In the genomic region with DNA sequence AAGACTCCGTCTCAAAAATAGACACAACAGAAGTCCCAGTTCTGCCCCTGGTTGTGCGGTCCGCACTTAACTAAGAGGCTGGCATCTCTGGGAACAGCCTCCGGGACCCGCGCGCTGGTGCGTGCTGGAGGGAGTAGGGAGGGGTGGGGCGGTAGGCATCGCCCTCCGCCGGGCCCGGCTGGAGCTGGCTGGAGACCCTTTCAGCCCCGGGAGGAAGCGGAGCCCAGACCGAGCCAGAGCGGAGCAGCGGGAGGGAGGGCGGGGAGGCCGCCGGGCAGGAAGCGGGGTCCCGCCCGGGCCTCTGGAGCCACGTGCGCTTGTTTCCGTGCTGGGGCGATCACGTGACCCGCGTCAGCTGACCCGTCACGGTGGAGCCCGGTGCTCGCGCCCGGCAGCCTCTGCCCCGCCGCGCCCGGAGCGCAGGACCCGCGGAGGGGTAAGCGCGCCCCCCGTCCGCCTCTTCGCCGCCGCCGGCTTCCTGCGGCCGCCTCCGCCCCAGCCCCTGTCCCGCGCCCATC, we compare ENCODE assay signal across 1 cellular context.
TF ChIP-seq lines count a peak whose summit lies in the region.

Gene WDR81 (plus strand): TSS at position 354 of the 518 bp plus-strand sequence. CDS start 256 bp downstream, outside the sequence.

TF ChIP-seq in K562, 482 proteins besides CTCF, POLR2A, EP300 and RAD21 (continued from another document and continues in another):
- TF ChIP-seq OTX1 (CRISPR knock-in tag; IDR thresholded peaks at IDR 0.05) (no peak), ZNF347 (CRISPR knock-in tag; IDR thresholded peaks at IDR 0.05; ENCODE audit: low read depth) (no peak), CBX3 (IDR thresholded peaks at IDR 0.05; ENCODE audit: borderline replicate concordance in 1 of 2, low read length in 2 of 2) (no peak), NCOA2 (IDR thresholded peaks at IDR 0.05; ENCODE audit: partially characterized antibody in 2 of 2) (no peak), TAF15 (IDR thresholded peaks at IDR 0.05; ENCODE audit: low read depth, low read length) (no peak), CGGBP1 (CRISPR knock-in tag; IDR thresholded peaks at IDR 0.05) (no peak), EGR1 (conservative IDR thresholded peaks at IDR 0.05) (no peak), YBX1 (IDR thresholded peaks at IDR 0.05) (no peak), SMAD3 (CRISPR knock-in tag; conservative IDR thresholded peaks at IDR 0.05) (0 out of 2 replicates have a peak, but pooled peaks have one; percentile 37), SMARCA5 (IDR thresholded peaks at IDR 0.05) (no peak), ZBTB40 (IDR thresholded peaks at IDR 0.05) (no peak), ZBTB40 (CRISPR knock-in tag; IDR thresholded peaks at IDR 0.05) (no peak), ZNF134 (CRISPR knock-in tag; conservative IDR thresholded peaks at IDR 0.05) (no peak), SETDB1 (IDR thresholded peaks at IDR 0.05; ENCODE audit: low read length) (no peak), PURB (CRISPR knock-in tag; IDR thresholded peaks at IDR 0.05; ENCODE audit: low read depth) (no peak), NELFE (IDR thresholded peaks at IDR 0.05; ENCODE audit: insufficient read depth, insufficient read length) (no peak), SRSF7 (optimal IDR thresholded peaks at IDR 0.05; ENCODE audit: low read depth, low read length) (no peak), FOS (IDR thresholded peaks at IDR 0.05; ENCODE audit: extremely low read depth, insufficient read length) (peak; percentile 68), TCFL5 (CRISPR knock-in tag; conservative IDR thresholded peaks at IDR 0.05) (no peak), LEF1 (IDR thresholded peaks at IDR 0.05) (no peak), MCM3 (IDR thresholded peaks at IDR 0.05) (no peak), ZNF740 (CRISPR knock-in tag; IDR thresholded peaks at IDR 0.05) (no peak), ZNF740 (tag; IDR thresholded peaks at IDR 0.05) (no peak), TOE1 (IDR thresholded peaks at IDR 0.05; ENCODE audit: borderline replicate concordance) (peak; percentile 95), TOE1 (CRISPR knock-in tag; IDR thresholded peaks at IDR 0.05; ENCODE audit: borderline replicate concordance, low read depth) (no peak), TRIM25 (IDR thresholded peaks at IDR 0.05; ENCODE audit: borderline replicate concordance) (no peak), PKNOX1 (IDR thresholded peaks at IDR 0.05) (no peak), PTRF (tag; IDR thresholded peaks at IDR 0.05) (no peak), E2F4 (CRISPR knock-in tag; IDR thresholded peaks at IDR 0.05; ENCODE audit: low read depth) (no peak), TSC22D4 (tag; IDR thresholded peaks at IDR 0.05) (no peak), CAMTA2 (CRISPR knock-in tag; conservative IDR thresholded peaks at IDR 0.05) (no peak), JUNB (CRISPR knock-in tag; conservative IDR thresholded peaks at IDR 0.05) (no peak), ZBTB9 (CRISPR knock-in tag; IDR thresholded peaks at IDR 0.05) (no peak), DMBX1 (CRISPR knock-in tag; IDR thresholded peaks at IDR 0.05; ENCODE audit: borderline replicate concordance) (no peak), ZNF239 (CRISPR knock-in tag; IDR thresholded peaks at IDR 0.05) (no peak), ZNF644 (tag; IDR thresholded peaks at IDR 0.05; ENCODE audit: low read depth) (no peak), DNMT1 (IDR thresholded peaks at IDR 0.05) (no peak), BCL6 (CRISPR knock-in tag; IDR thresholded peaks at IDR 0.05) (no peak)
- TF ChIP-seq, protein P1, sequence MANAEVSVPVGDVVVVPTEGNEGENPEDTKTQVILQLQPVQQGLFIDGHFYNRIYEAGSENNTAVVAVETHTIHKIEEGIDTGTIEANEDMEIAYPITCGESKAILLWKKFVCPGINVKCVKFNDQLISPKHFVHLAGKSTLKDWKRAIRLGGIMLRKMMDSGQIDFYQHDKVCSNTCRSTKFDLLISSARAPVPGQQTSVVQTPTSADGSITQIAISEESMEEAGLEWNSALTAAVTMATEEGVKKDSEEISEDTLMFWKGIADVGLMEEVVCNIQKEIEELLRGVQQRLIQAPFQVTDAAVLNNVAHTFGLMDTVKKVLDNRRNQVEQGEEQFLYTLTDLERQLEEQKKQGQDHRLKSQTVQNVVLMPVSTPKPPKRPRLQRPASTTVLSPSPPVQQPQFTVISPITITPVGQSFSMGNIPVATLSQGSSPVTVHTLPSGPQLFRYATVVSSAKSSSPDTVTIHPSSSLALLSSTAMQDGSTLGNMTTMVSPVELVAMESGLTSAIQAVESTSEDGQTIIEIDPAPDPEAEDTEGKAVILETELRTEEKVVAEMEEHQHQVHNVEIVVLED (CRISPR knock-in tag; IDR thresholded peaks at IDR 0.05) = no peak
- TF ChIP-seq, protein P2, sequence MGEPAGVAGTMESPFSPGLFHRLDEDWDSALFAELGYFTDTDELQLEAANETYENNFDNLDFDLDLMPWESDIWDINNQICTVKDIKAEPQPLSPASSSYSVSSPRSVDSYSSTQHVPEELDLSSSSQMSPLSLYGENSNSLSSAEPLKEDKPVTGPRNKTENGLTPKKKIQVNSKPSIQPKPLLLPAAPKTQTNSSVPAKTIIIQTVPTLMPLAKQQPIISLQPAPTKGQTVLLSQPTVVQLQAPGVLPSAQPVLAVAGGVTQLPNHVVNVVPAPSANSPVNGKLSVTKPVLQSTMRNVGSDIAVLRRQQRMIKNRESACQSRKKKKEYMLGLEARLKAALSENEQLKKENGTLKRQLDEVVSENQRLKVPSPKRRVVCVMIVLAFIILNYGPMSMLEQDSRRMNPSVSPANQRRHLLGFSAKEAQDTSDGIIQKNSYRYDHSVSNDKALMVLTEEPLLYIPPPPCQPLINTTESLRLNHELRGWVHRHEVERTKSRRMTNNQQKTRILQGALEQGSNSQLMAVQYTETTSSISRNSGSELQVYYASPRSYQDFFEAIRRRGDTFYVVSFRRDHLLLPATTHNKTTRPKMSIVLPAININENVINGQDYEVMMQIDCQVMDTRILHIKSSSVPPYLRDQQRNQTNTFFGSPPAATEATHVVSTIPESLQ (CRISPR knock-in tag; IDR thresholded peaks at IDR 0.05) = no peak
- TF ChIP-seq, protein P3, sequence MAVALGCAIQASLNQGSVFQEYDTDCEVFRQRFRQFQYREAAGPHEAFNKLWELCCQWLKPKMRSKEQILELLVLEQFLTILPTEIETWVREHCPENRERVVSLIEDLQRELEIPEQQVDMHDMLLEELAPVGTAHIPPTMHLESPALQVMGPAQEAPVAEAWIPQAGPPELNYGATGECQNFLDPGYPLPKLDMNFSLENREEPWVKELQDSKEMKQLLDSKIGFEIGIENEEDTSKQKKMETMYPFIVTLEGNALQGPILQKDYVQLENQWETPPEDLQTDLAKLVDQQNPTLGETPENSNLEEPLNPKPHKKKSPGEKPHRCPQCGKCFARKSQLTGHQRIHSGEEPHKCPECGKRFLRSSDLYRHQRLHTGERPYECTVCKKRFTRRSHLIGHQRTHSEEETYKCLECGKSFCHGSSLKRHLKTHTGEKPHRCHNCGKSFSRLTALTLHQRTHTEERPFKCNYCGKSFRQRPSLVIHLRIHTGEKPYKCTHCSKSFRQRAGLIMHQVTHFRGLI (CRISPR knock-in tag; IDR thresholded peaks at IDR 0.05) = no peak
